In the genomic region with DNA sequence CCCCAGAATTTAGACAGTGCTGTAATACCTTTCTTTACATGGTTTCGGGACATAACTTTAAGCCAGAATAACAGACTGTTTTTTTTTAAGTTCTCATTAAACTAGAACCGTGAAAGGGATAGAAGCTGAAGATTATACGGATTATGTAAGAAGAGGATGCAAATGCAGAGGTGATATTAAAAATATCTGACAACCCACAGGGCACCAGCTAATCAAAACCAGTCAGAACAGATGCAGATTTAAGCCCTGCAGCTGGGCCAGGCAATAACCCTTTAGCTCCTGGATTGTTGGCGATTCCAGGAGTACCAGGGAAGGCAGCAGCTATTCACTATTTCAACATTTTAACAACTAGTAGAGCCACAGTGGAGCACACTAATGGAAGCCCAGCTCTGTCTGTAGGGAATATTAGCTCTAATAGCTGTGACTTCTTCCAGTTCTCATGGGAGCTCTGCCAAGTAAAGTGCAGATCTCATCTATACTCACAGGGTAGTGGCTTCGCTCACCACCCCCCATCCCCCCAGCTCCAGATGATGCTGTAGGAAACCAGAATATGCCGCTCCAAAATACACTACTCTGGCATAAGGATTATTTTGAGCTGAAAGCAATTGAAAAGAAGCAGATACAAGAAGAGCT, we compare ENCODE assay signal across 11 cellular contexts. TPM values are rescaled to one million over a fixed set of nuclear protein-coding genes. Genes with fewer than 3 reads are reported as not detected.
DNase-seq lines count a peak whose midpoint lies in the region; ATAC-seq and TF ChIP-seq lines count a peak whose summit lies in the region.
"Had no signal": no experiment of that assay in that cellular context is flagged by ENCODE, and none has a peak within 500 bp of the region (broad histone marks: within the 10 kb centered on the region; RNA-seq: fewer than 3 reads in every experiment).

No MANE protein-coding gene starts in this region.

- H3K27ac Mint-ChIP-seq in Calu3 (ENCODE audit: unreplicated experiment) (peak overlapping the region; percentile 88), chondrocyte (ENCODE audit: unreplicated experiment) (peak overlapping the region; percentile 87)
- H3K27ac Mint-ChIP-seq in stimulated activated naive B cell treated with anti-CD40 and anti-IgM and Interleukin-4, amounts not matched to agents 10 μg/mL and 1 μg/mL and 100 μg/mL, for 72 hours, result no peak overlapping the region
- H3K27ac Mint-ChIP-seq: naive thymus-derived CD8-positive, alpha-beta T cell had no signal

- H3F3A ChIP-seq in neural cell (ENCODE audit: insufficient read depth, low read length, poor library complexity, severe bottlenecking), result peaks cover 3% of the 10 kb centered on the region

- no peaks in the 10 kb centered on the region for H3K9me3 ChIP-seq in neural cell (ENCODE audit: low read length)
- H3K9me3 ChIP-seq in testis, result no peaks in the 10 kb centered on the region
- H3K9me3 ChIP-seq in uterus, result no peaks in the 10 kb centered on the region

- no TSS peak for BruUV-seq in Calu3 (replicated peaks; lab: Mats Ljungman, UMichigan)

- H3K4me2 ChIP-seq in neural cell (ENCODE audit: low read length), result peak overlapping the region; percentile 74

- H3K9me2 ChIP-seq in neural cell (ENCODE audit: insufficient read depth, low read length), result no peaks in the 10 kb centered on the region

- TF ChIP-seq RAD21 in neural cell (conservative IDR thresholded peaks at IDR 0.05), result no peak

- peaks cover 47% of the 10 kb centered on the region for H3K4me1 Mint-ChIP-seq in Calu3 (ENCODE audit: low read depth, unreplicated experiment)
- peaks cover 71% of the 10 kb centered on the region for H3K4me1 Mint-ChIP-seq in chondrocyte (ENCODE audit: low read depth)
- H3K4me1 Mint-ChIP-seq in stimulated activated naive B cell treated with anti-CD40 and anti-IgM and Interleukin-4, amounts not matched to agents 10 μg/mL and 1 μg/mL and 100 μg/mL, for 72 hours, result no peaks in the 10 kb centered on the region
- H3K4me1 Mint-ChIP-seq: central memory CD8-positive, alpha-beta T cell had no signal

- no peak for TF ChIP-seq POLR2A in testis (IDR thresholded peaks at IDR 0.05)
- no peak for TF ChIP-seq POLR2A in uterus (IDR thresholded peaks at IDR 0.05)

- peak overlapping the region; percentile 54 for H3K27ac ChIP-seq in neural cell (ENCODE audit: low read length)
- no peak overlapping the region for H3K27ac ChIP-seq in testis
- H3K27ac ChIP-seq in uterus, result no peak overlapping the region

- H3K27me3 Mint-ChIP-seq in Calu3 (ENCODE audit: unreplicated experiment) (no peaks in the 10 kb centered on the region), chondrocyte (ENCODE audit: low read depth) (no peaks in the 10 kb centered on the region)
- H3K27me3 Mint-ChIP-seq in stimulated activated naive B cell treated with anti-CD40 and anti-IgM and Interleukin-4, amounts not matched to agents 10 μg/mL and 1 μg/mL and 100 μg/mL, for 72 hours, result no peaks in the 10 kb centered on the region
- H3K27me3 Mint-ChIP-seq: central memory CD8-positive, alpha-beta T cell had no signal

- peaks cover 35% of the 10 kb centered on the region for H3K79me2 ChIP-seq in neural cell (replicated peaks; ENCODE audit: insufficient read depth, low read length)

- intact Hi-C loops in Calu3 (cut with micrococcal nuclease; ENCODE audit: unreplicated experiment), result no loop called here
- intact Hi-C loops in testis (cut with DNase I; ENCODE audit: low total_unique reads), result no loop called here
- intact Hi-C loops in uterus (cut with DNase I; ENCODE audit: low total_unique reads), result no loop called here

- peaks cover 41% of the 10 kb centered on the region for H3K4me1 ChIP-seq in testis
- no peaks in the 10 kb centered on the region for H3K4me1 ChIP-seq in uterus

- H3K4me3 Mint-ChIP-seq in Calu3 (ENCODE audit: low read depth, unreplicated experiment) (peak overlapping the region; percentile 33), chondrocyte (ENCODE audit: unreplicated experiment) (peak overlapping the region; percentile 48)
- H3K4me3 Mint-ChIP-seq in stimulated activated naive B cell treated with anti-CD40 and anti-IgM and Interleukin-4, amounts not matched to agents 10 μg/mL and 1 μg/mL and 100 μg/mL, for 72 hours, result no peak overlapping the region
- H3K4me3 Mint-ChIP-seq: central memory CD8-positive, alpha-beta T cell; naive thymus-derived CD8-positive, alpha-beta T cell had no signal

- H3K9me3 Mint-ChIP-seq in Calu3 (ENCODE audit: low read depth, unreplicated experiment) (no peaks in the 10 kb centered on the region), chondrocyte (ENCODE audit: low read depth) (no peaks in the 10 kb centered on the region)
- no peaks in the 10 kb centered on the region for H3K9me3 Mint-ChIP-seq in stimulated activated naive B cell treated with anti-CD40 and anti-IgM and Interleukin-4, amounts not matched to agents 10 μg/mL and 1 μg/mL and 100 μg/mL, for 72 hours
- H3K9me3 Mint-ChIP-seq: central memory CD8-positive, alpha-beta T cell; naive thymus-derived CD8-positive, alpha-beta T cell had no signal

- ATAC-seq in stimulated activated naive B cell treated with anti-CD40 and anti-IgM and Interleukin-4, amounts not matched to agents 10 μg/mL and 1 μg/mL and 100 μg/mL, for 72 hours (replicated peaks), result no peak
- ATAC-seq: naive thymus-derived CD8-positive, alpha-beta T cell had no signal

- H4K20me1 ChIP-seq in neural cell (ENCODE audit: insufficient read depth), result no peaks in the 10 kb centered on the region

- H3K36me3 Mint-ChIP-seq in Calu3 (ENCODE audit: insufficient read depth, unreplicated experiment) (peaks cover 7% of the 10 kb centered on the region), chondrocyte (ENCODE audit: low read depth) (peaks cover 2% of the 10 kb centered on the region)
- no peaks in the 10 kb centered on the region for H3K36me3 Mint-ChIP-seq in stimulated activated naive B cell treated with anti-CD40 and anti-IgM and Interleukin-4, amounts not matched to agents 10 μg/mL and 1 μg/mL and 100 μg/mL, for 72 hours
- H3K36me3 Mint-ChIP-seq: naive thymus-derived CD8-positive, alpha-beta T cell had no signal

- DNase-seq in Calu3, result no peak
- peak; percentile 37 for DNase-seq in NAMALWA (ENCODE audit: low spot score)
- DNase-seq in chondrocyte (ENCODE audit: low spot score), result no peak
- no peak for DNase-seq in testis
- no peak for DNase-seq in stimulated activated naive B cell treated with anti-CD40 and anti-IgM and Interleukin-4, amounts not matched to agents 10 μg/mL and 1 μg/mL and 100 μg/mL, for 72 hours
- DNase-seq in uterus, result no peak
- DNase-seq in GM20000 (ENCODE audit: low spot score), result no peak
- DNase-seq: naive thymus-derived CD8-positive, alpha-beta T cell; NCI-H1930 had no signal

- WGBS in testis, 2 donors, result 52 to 63% methylated on average over 6 of the region's 6 CpGs

- H3K9ac ChIP-seq in neural cell (ENCODE audit: low read length), result peak overlapping the region; percentile 38

- no peak overlapping the region for H2AFZ ChIP-seq in neural cell (ENCODE audit: low read depth, low read length)

- no peaks in the 10 kb centered on the region for H3K36me3 ChIP-seq in neural cell (ENCODE audit: insufficient read depth, low read length)
- no peaks in the 10 kb centered on the region for H3K36me3 ChIP-seq in testis (ENCODE audit: low read depth, missing control alignments)
- no peaks in the 10 kb centered on the region for H3K36me3 ChIP-seq in uterus

- TF ChIP-seq EP300 in neural cell (conservative IDR thresholded peaks at IDR 0.05; ENCODE audit: poor library complexity, severe bottlenecking), result peak; percentile 18

- TF ChIP-seq CTCF in Calu3 (IDR thresholded peaks at IDR 0.05; ENCODE audit: unreplicated experiment) (no peak), chondrocyte (IDR thresholded peaks at IDR 0.05) (no peak), neural cell (IDR thresholded peaks at IDR 0.05; ENCODE audit: poor library complexity, severe bottlenecking) (no peak), testis (IDR thresholded peaks at IDR 0.05) (no peak), uterus (IDR thresholded peaks at IDR 0.05) (no peak), GM20000 (IDR thresholded peaks at IDR 0.05; ENCODE audit: extremely low read depth, missing control alignments) (no peak)

- H3K4me3 ChIP-seq in neural cell (ENCODE audit: low read length) (peak overlapping the region; percentile 58), testis (no peak overlapping the region), uterus (no peak overlapping the region)

- H3K27me3 ChIP-seq in neural cell (ENCODE audit: insufficient read depth, low read depth, low read length) (no peaks in the 10 kb centered on the region), testis (no peaks in the 10 kb centered on the region), uterus (no peaks in the 10 kb centered on the region)

- CTCF ChIA-PET in Calu3 (lab: Charles Lee), result interaction anchor here (0.6 to 1.2 kb wide), 2 partner anchors 14 to 322 kb away, joined by 6 read pairs; a partner anchor contains a TSS

TF ChIP-seq in neural cell, 6 proteins besides CTCF, POLR2A, EP300 and RAD21 (continues in another document):
- TF ChIP-seq MXI1 (conservative IDR thresholded peaks at IDR 0.05; ENCODE audit: poor library complexity, severe bottlenecking), result no peak
- TF ChIP-seq POLR2AphosphoS5 (IDR thresholded peaks at IDR 0.05), result no peak

RNA-seq across cellular contexts. Expression of a gene that starts 13.9 kb away (rescaled TPM):
- total RNA-seq in Calu3 (2022), result 13.9 and 16.3 TPM in 2 replicates
- total RNA-seq in chondrocyte, result 20.6 to 25.9 TPM (median 22.6 TPM) in 3 replicates
- polyA plus RNA-seq in neural cell, result 212 and 226 TPM in 2 replicates
- 222 and 246 TPM in 2 replicates for polyA minus RNA-seq in neural cell
- 100 to 1,000 TPM; 149 to 161 TPM for total RNA-seq in testis
- 76.4 TPM for polyA plus RNA-seq in testis (ENCODE audit: insufficient read depth, low read depth, low replicate concordance)
- total RNA-seq in uterus, result 10 to 100 TPM in 2 of 4 donors, 1 to 10 TPM in 2; 4.1 to 30.3 (median 7.8) TPM

Comparison
In these comparisons a context has a peak if more than half of its experiments do, and no peak if none do; other contexts are left out.
1. H3K4me3 Mint-ChIP-seq: peak in Calu3 (single experiment) and chondrocyte (single experiment); none in stimulated activated naive B cell treated with anti-CD40 and anti-IgM and Interleukin-4, amounts not matched to agents 10 μg/mL and 1 μg/mL and 100 μg/mL, for 72 hours (0 of 2).